In the genomic region with DNA sequence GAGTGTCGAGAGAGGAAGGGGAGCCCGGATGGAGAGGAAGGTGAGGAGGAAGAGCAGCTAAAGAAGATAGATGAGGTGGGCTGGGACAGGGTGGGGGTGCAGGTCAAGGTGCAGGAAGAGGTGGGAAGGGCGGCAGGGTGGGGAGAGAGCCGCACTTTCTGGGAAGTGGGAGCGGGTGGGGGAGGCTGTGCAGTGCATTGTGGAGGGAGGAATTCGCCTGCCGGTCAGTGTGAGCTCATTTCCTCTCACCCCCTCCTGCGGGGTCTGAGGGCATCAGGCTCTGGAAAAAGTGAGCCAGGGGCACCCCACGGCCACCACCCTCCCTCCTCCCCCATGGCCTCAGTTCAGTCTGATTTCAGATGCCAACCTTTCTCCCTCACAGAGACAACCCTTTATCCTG, we compare ENCODE assay signal across 15 cellular contexts. TPM values are rescaled to one million over a fixed set of nuclear protein-coding genes. Genes with fewer than 3 reads are reported as not detected.
DNase-seq lines count a peak whose midpoint lies in the region; ATAC-seq and TF ChIP-seq lines count a peak whose summit lies in the region.
"Had no signal": no experiment of that assay in that cellular context is flagged by ENCODE, and none has a peak within 500 bp of the region (broad histone marks: within the 10 kb centered on the region; RNA-seq: fewer than 3 reads in every experiment).

No MANE protein-coding gene starts in this region.

- intact Hi-C loops in transverse colon (cut with DNase I; ENCODE audit: low total_unique reads) = loop anchor here (5.0 kb wide), 1 partner anchor 62 kb away; no protein-coding TSS in a partner anchor
- intact Hi-C loops in naive thymus-derived CD4-positive, alpha-beta T cell (cut with micrococcal nuclease) = loop anchor here in 1 of 2 donors (2.0 kb wide), 1 partner anchor 59 kb away; no protein-coding TSS in a partner anchor

- no peak for DNase-seq in SK-N-SH
- DNase-seq in endothelial cell (ENCODE audit: low spot score) = peak; percentile 49
- DNase-seq in transverse colon = no peak
- DNase-seq in naive thymus-derived CD4-positive, alpha-beta T cell = no peak
- DNase-seq in NCI-H187 (lab: John Stamatoyannopoulos, UW) = no peak
- no peak for DNase-seq in HK-2 (ENCODE audit: unreplicated experiment)
- DNase-seq: effector CD8-positive, alpha-beta T cell; Karpas-422; NCI-H2107; stimulated activated naive B cell treated with anti-CD40 and anti-IgM and Interleukin-4, amounts not matched to agents 10 μg/mL and 1 μg/mL and 100 μg/mL, for 72 hours had no signal

- peaks cover 17% of the 10 kb centered on the region for H4K20me1 ChIP-seq in SK-N-SH (ENCODE audit: insufficient read depth)

- H3F3A ChIP-seq in SK-N-SH (replicated peaks; ENCODE audit: insufficient read depth) = peaks cover 4% of the 10 kb centered on the region

- H3K4me1 ChIP-seq in SK-N-SH (ENCODE audit: control insufficient read depth in 1 of 2, insufficient read depth in 2 of 2, low read depth in 1 of 2, low read length in 1 of 2) (peaks cover 31 to 34% of the 10 kb centered on the region in 2 experiments; a peak in 2 of 4 replicates), mucosa of rectum (ENCODE audit: control insufficient read depth in 2 of 2, insufficient read depth in 2 of 2, low read length in 2 of 2) (peaks cover 9 to 27% of the 10 kb centered on the region in 2 donors), transverse colon (peaks cover 9 to 49% (median 30%) of the 10 kb centered on the region in 4 donors)
- H3K4me1 ChIP-seq in naive thymus-derived CD4-positive, alpha-beta T cell (ENCODE audit: control insufficient read depth in 2 of 2, insufficient read depth in 2 of 2, low read length in 2 of 2) = peaks cover 5 to 10% of the 10 kb centered on the region in 2 donors

- peaks cover 43% of the 10 kb centered on the region for H3K79me2 ChIP-seq in SK-N-SH (ENCODE audit: insufficient read depth)
- H3K79me2 ChIP-seq: hepatocyte had no signal

- no peaks in the 10 kb centered on the region for H3K27me3 ChIP-seq in SK-N-SH (ENCODE audit: insufficient read depth)
- H3K27me3 ChIP-seq in mucosa of rectum (ENCODE audit: control insufficient read depth in 2 of 2, insufficient read depth in 2 of 2, low read length in 2 of 2) = peaks cover 15 to 20% of the 10 kb centered on the region in 2 donors
- H3K27me3 ChIP-seq in transverse colon = peaks cover 29% of the 10 kb centered on the region
- peaks cover 0 to 9% of the 10 kb centered on the region in 2 donors for H3K27me3 ChIP-seq in naive thymus-derived CD4-positive, alpha-beta T cell (ENCODE audit: control insufficient read depth in 2 of 2, insufficient read depth in 2 of 2, low read length in 2 of 2)

- no peak overlapping the region for H3K4me3 Mint-ChIP-seq in endothelial cell (ENCODE audit: unreplicated experiment)
- peak overlapping the region in 1 of 10 donors; percentile 68 for H3K4me3 Mint-ChIP-seq in naive thymus-derived CD4-positive, alpha-beta T cell
- H3K4me3 Mint-ChIP-seq: neural progenitor cell; stimulated activated naive B cell treated with anti-CD40 and anti-IgM and Interleukin-4, amounts not matched to agents 10 μg/mL and 1 μg/mL and 100 μg/mL, for 72 hours had no signal

- no peak for TF ChIP-seq POLR2A in transverse colon (IDR thresholded peaks at IDR 0.05)

- no peak for ATAC-seq in naive thymus-derived CD4-positive, alpha-beta T cell
- ATAC-seq in HG02571 (IDR thresholded peaks at IDR 0.05; ENCODE audit: unreplicated experiment) = no peak
- ATAC-seq: activated naive CD4-positive, alpha-beta T cell treated with anti-CD3 and anti-CD28 coated beads, Interleukin-2, amount 50 U/mL, for 72 hours; stimulated activated naive B cell treated with anti-CD40 and anti-IgM and Interleukin-4, amounts not matched to agents 10 μg/mL and 1 μg/mL and 100 μg/mL, for 72 hours had no signal

- H3K4me1 Mint-ChIP-seq in endothelial cell (ENCODE audit: unreplicated experiment) = peaks cover 48% of the 10 kb centered on the region
- peaks cover 9 to 28% (median 12%) of the 10 kb centered on the region in 7 donors for H3K4me1 Mint-ChIP-seq in naive thymus-derived CD4-positive, alpha-beta T cell

- peaks cover 23% of the 10 kb centered on the region for H3K27me3 Mint-ChIP-seq in endothelial cell (ENCODE audit: unreplicated experiment)
- peaks cover 25 to 60% (median 41%) of the 10 kb centered on the region in 5 donors for H3K27me3 Mint-ChIP-seq in naive thymus-derived CD4-positive, alpha-beta T cell

- no peaks in the 10 kb centered on the region for H3K36me3 Mint-ChIP-seq in endothelial cell (ENCODE audit: low read depth, unreplicated experiment)
- H3K36me3 Mint-ChIP-seq in naive thymus-derived CD4-positive, alpha-beta T cell = no peaks in the 10 kb centered on the region
- H3K36me3 Mint-ChIP-seq: activated naive CD4-positive, alpha-beta T cell treated with anti-CD3 and anti-CD28 coated beads, Interleukin-2, amount 50 U/mL, for 72 hours; neural progenitor cell; stimulated activated naive B cell treated with anti-CD40 and anti-IgM and Interleukin-4, amounts not matched to agents 10 μg/mL and 1 μg/mL and 100 μg/mL, for 72 hours had no signal

- H3K27ac ChIP-seq in SK-N-SH (ENCODE audit: low read depth in 2 of 2, low read length in 1 of 2) (peak overlapping the region in 1 of 2 experiments; percentile 57; a peak in 2 of 4 replicates), mucosa of rectum (ENCODE audit: low read depth in 2 of 2, low read length in 2 of 2) (peak overlapping the region; percentile 13 to 52), transverse colon (peak overlapping the region; percentile 84 to 96 (median 90))
- H3K27ac ChIP-seq in naive thymus-derived CD4-positive, alpha-beta T cell (ENCODE audit: low read depth, low read length) = no peak overlapping the region
- H3K27ac ChIP-seq: hepatocyte, neural progenitor cell had no signal

- H3K9me3 Mint-ChIP-seq in endothelial cell (ENCODE audit: unreplicated experiment) = no peaks in the 10 kb centered on the region
- H3K9me3 Mint-ChIP-seq in naive thymus-derived CD4-positive, alpha-beta T cell = no peaks in the 10 kb centered on the region
- H3K9me3 Mint-ChIP-seq: activated naive CD4-positive, alpha-beta T cell treated with anti-CD3 and anti-CD28 coated beads, Interleukin-2, amount 50 U/mL, for 72 hours; neural progenitor cell; stimulated activated naive B cell treated with anti-CD40 and anti-IgM and Interleukin-4, amounts not matched to agents 10 μg/mL and 1 μg/mL and 100 μg/mL, for 72 hours had no signal

- H3K9me3 ChIP-seq in SK-N-SH (no peaks in the 10 kb centered on the region), mucosa of rectum (ENCODE audit: control insufficient read depth in 2 of 2, low read length in 2 of 2) (no peaks in the 10 kb centered on the region), transverse colon (no peaks in the 10 kb centered on the region)
- no peaks in the 10 kb centered on the region for H3K9me3 ChIP-seq in naive thymus-derived CD4-positive, alpha-beta T cell (ENCODE audit: control insufficient read depth in 2 of 3, low read length in 3 of 3)

- POLR2A ChIA-PET in SK-N-SH (lab: Yijun Ruan, JAX) = no interaction called here
- POLR2A ChIA-PET in naive thymus-derived CD4-positive, alpha-beta T cell (lab: Charles Lee) = no interaction called here

- no peak overlapping the region for H3K4me3 ChIP-seq in SK-N-SH (ENCODE audit: low read depth in 2 of 2, low read length in 1 of 2)
- no peak overlapping the region for H3K4me3 ChIP-seq in mucosa of rectum (ENCODE audit: low read length in 2 of 2)
- H3K4me3 ChIP-seq in transverse colon = no peak overlapping the region
- H3K4me3 ChIP-seq in naive thymus-derived CD4-positive, alpha-beta T cell (ENCODE audit: low read length) = no peak overlapping the region
- H3K4me3 ChIP-seq: hepatocyte, neural progenitor cell had no signal

- TF ChIP-seq EP300 in SK-N-SH (IDR thresholded peaks at IDR 0.05; ENCODE audit: borderline replicate concordance in 1 of 2, low read depth in 1 of 2, low read length in 1 of 2) = peak in 1 of 2 experiments; percentile 35; a peak in 1 of 4 replicates
- TF ChIP-seq EP300 in transverse colon (IDR thresholded peaks at IDR 0.05; ENCODE audit: low read depth) = no peak

- H3K4me2 ChIP-seq in SK-N-SH = peak overlapping the region; percentile 97; the same call in 1 of the 2 replicates
- H3K4me2 ChIP-seq: hepatocyte, neural progenitor cell had no signal

- no peak for TF ChIP-seq CTCF in SK-N-SH (IDR thresholded peaks at IDR 0.05)
- TF ChIP-seq CTCF in endothelial cell (IDR thresholded peaks at IDR 0.05; ENCODE audit: unreplicated experiment) = no peak
- no peak for TF ChIP-seq CTCF in transverse colon (IDR thresholded peaks at IDR 0.05)

- H3K27ac Mint-ChIP-seq in endothelial cell (ENCODE audit: unreplicated experiment) = peak overlapping the region; percentile 79
- H3K27ac Mint-ChIP-seq in naive thymus-derived CD4-positive, alpha-beta T cell = no peak overlapping the region
- H3K27ac Mint-ChIP-seq: neural progenitor cell; stimulated activated naive B cell treated with anti-CD40 and anti-IgM and Interleukin-4, amounts not matched to agents 10 μg/mL and 1 μg/mL and 100 μg/mL, for 72 hours had no signal

- no peak for TF ChIP-seq RAD21 in SK-N-SH (IDR thresholded peaks at IDR 0.05; ENCODE audit: low read length)

- H3K9me2 ChIP-seq in SK-N-SH = no peaks in the 10 kb centered on the region

- H3K36me3 ChIP-seq in SK-N-SH (replicated peaks in 1 of 2; ENCODE audit: control insufficient read depth in 1 of 2, insufficient read depth in 2 of 2, low read length in 1 of 2) = no peaks in the 10 kb centered on the region
- no peaks in the 10 kb centered on the region for H3K36me3 ChIP-seq in mucosa of rectum (ENCODE audit: control insufficient read depth in 2 of 2, insufficient read depth in 2 of 2, low read length in 2 of 2)
- H3K36me3 ChIP-seq in transverse colon = no peaks in the 10 kb centered on the region
- H3K36me3 ChIP-seq in naive thymus-derived CD4-positive, alpha-beta T cell (ENCODE audit: control insufficient read depth in 2 of 3, insufficient read depth in 3 of 3, low read length in 3 of 3) = no peaks in the 10 kb centered on the region
- H3K36me3 ChIP-seq: neural progenitor cell had no signal

- in situ Hi-C loops in transverse colon (cut with MboI; ENCODE audit: low pct_ligation_motif_present in 1 of 4, low pct_unique_long_range_greater_than_20kb in 1 of 4, low sequenced_read_pairs in 3 of 4) = no loop called here

- 47% methylated on average over 9 of the region's 9 CpGs for WGBS in SK-N-SH (ENCODE audit: low lambda C conversion rate)
- WGBS in transverse colon (ENCODE audit: low coverage in 1 of 2), 2 donors = 61 to 69% methylated on average over 5 to 9 of the region's 9 CpGs

- H2AFZ ChIP-seq in SK-N-SH (ENCODE audit: low read depth) = peak overlapping the region; percentile 81; the same call in 1 of the 2 replicates
- H2AFZ ChIP-seq: hepatocyte, neural progenitor cell had no signal

- CTCF ChIA-PET in SK-N-SH (lab: Yijun Ruan, JAX) = interaction anchor here (0.8 to 13.3 kb wide), 9 partner anchors 8 to 246 kb away, joined by 3 to 146 read pairs (median 4); no protein-coding TSS in a partner anchor
- CTCF ChIA-PET in naive thymus-derived CD4-positive, alpha-beta T cell (lab: Charles Lee) = no interaction called here

- H3K9ac ChIP-seq in SK-N-SH (peak overlapping the region; percentile 45; the same call in 1 of the 2 replicates), mucosa of rectum (ENCODE audit: low read depth in 1 of 2, low read length in 2 of 2) (no peak overlapping the region)
- H3K9ac ChIP-seq: neural progenitor cell had no signal

RNA-seq across cellular contexts. Expression of gene ARHGAP23, which starts 2.5 kb away (rescaled TPM):
- 10.6 and 19.2 TPM in 2 replicates for polyA plus RNA-seq in SK-N-SH (2012; rRNA removed)
- 14.2 and 19.1 TPM in 2 replicates for polyA plus RNA-seq in SK-N-SH (2012; cell fraction: cytosol; rRNA removed)
- 31.5 and 36.7 TPM in 2 replicates for polyA plus RNA-seq in SK-N-SH (2012; cell fraction: nucleus; rRNA removed)
- 70.5 TPM for total RNA-seq in endothelial cell (ENCODE audit: unreplicated experiment)
- total RNA-seq in transverse colon = 10 to 100 TPM in 3 of 4 donors, 1 to 10 TPM in 1; 4.5 to 21.7 (median 17.0) TPM
- 1 to 10 TPM in 1 of 5 experiments, under 1 TPM in 2, not detected in 2; 0.24 to 1.3 (median 0.34) TPM for total RNA-seq in naive thymus-derived CD4-positive, alpha-beta T cell
- not detected for polyA plus RNA-seq in naive thymus-derived CD4-positive, alpha-beta T cell
